ENCODE assay signal across 21 cellular contexts in genomic region chr17:16002708-16003265, GRCh38.
"Had no signal": no experiment of that assay in that cellular context is flagged by ENCODE, and none has a peak within 500 bp of the region (broad histone marks: within the 10 kb centered on the region; RNA-seq: fewer than 3 reads in every experiment).

No MANE protein-coding gene starts in this region.

- DNase-seq: activated CD4-positive, alpha-beta T cell treated with anti-CD3 and anti-CD28 coated beads for 1 hour; activated CD4-positive, alpha-beta T cell treated with anti-CD3 and anti-CD28 coated beads, Interleukin-2, amount 50 U/mL, for 1 hour; activated CD8-positive, alpha-beta T cell treated with anti-CD3 and anti-CD28 coated beads, Interleukin-2, amount 10 ng/mL, durations not matched to agents 7 days and 5 days; activated naive CD4-positive, alpha-beta T cell treated with anti-CD3 and anti-CD28 coated beads for 36 hours; activated T-cell treated with anti-CD3 and anti-CD28 coated beads, Interleukin-2, amount 50 U/mL, for 48 hours; aorta; dermis blood vessel endothelial cell; effector CD8-positive, alpha-beta T cell; immature natural killer cell; left lung; mammary epithelial cell; natural killer cell; retina; stimulated activated CD4-positive, alpha-beta T cell treated with anti-CD3 and anti-CD28 coated beads, Interleukin-4, amount 100 ng/mL, for 24 hours; stimulated activated naive CD8-positive, alpha-beta T cell treated with anti-CD3 and anti-CD28 coated beads, Interleukin-15, Interleukin-2, amounts not matched to agents 100 U/mL and 50 U/mL, for 24 hours; upper lobe of right lung had no signal

- H3K27ac ChIP-seq: upper lobe of right lung had no signal

- H3K27ac Mint-ChIP-seq: activated CD8-positive, alpha-beta T cell treated with anti-CD3 and anti-CD28 coated beads, Interleukin-2, amount 10 ng/mL, durations not matched to agents 7 days and 5 days; activated naive CD4-positive, alpha-beta T cell treated with anti-CD3 and anti-CD28 coated beads for 36 hours; mesothelial cell of epicardium; natural killer cell; progenitor cell of endocrine pancreas had no signal

- ATAC-seq: activated CD8-positive, alpha-beta T cell treated with anti-CD3 and anti-CD28 coated beads, Interleukin-2, amount 10 ng/mL, durations not matched to agents 7 days and 5 days; left lung; natural killer cell; SK-N-SH treated with all-trans-retinoic acid at 6 μM for 48 hours; stimulated activated naive CD8-positive, alpha-beta T cell treated with anti-CD3 and anti-CD28 coated beads, Interleukin-15, Interleukin-2, amounts not matched to agents 100 U/mL and 50 U/mL, for 24 hours; upper lobe of right lung had no signal

- H3K9me3 ChIP-seq: esophagus muscularis mucosa, left lung, upper lobe of right lung had no signal

- H3K27me3 ChIP-seq: esophagus muscularis mucosa, left lung, upper lobe of right lung had no signal

- H3K27me3 Mint-ChIP-seq: progenitor cell of endocrine pancreas had no signal

- H3K4me3 Mint-ChIP-seq: activated CD8-positive, alpha-beta T cell treated with anti-CD3 and anti-CD28 coated beads, Interleukin-2, amount 10 ng/mL, durations not matched to agents 7 days and 5 days; activated naive CD4-positive, alpha-beta T cell treated with anti-CD3 and anti-CD28 coated beads for 36 hours; mesothelial cell of epicardium had no signal

- H3K4me3 ChIP-seq: esophagus muscularis mucosa, left lung, upper lobe of right lung had no signal

- H3K9me3 Mint-ChIP-seq: activated naive CD4-positive, alpha-beta T cell treated with anti-CD3 and anti-CD28 coated beads for 36 hours; immature natural killer cell; natural killer cell; T-helper 2 cell treated with Interferon-gamma antibody and Interleukin-4, amounts not matched to agents 5 μg/mL and 100 μg/mL, for 36 hours had no signal
